ENCODE assay signal across 18 cellular contexts in the genomic region with DNA sequence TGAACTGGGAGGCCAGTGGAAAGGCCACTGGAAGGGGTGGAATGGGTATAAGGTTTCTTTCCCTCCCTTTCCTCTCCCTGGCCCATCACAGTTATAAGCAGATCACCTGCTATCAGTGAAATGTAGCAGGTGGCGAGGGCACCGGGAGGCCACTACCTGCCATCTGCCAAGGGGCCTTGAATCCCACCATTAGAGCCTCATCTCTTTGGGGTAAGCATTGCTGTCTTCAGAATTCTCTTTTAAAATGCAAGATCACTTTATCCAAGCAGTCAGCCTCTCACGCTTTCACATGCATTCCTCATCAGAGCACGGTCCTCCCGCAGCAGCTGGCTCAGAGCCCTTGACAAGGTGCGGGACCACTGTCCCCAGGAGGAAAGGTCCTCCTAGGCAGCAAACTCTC.
"Had no signal": no experiment of that assay in that cellular context is flagged by ENCODE, and none has a peak within 500 bp of the region (broad histone marks: within the 10 kb centered on the region; RNA-seq: fewer than 3 reads in every experiment).

No MANE protein-coding gene starts in this region.

- H3K9me3 ChIP-seq: lower lobe of right lung, prostate gland, right atrium auricular region, stomach, thyroid gland had no signal

- H3K36me3 Mint-ChIP-seq: natural killer cell treated with Interleukin-12 subunit alpha and Interleukin-12 subunit beta and Interleukin-15 and Interleukin-18, amount 100 ng/mL, for 72 hours had no signal

- DNase-seq: effector CD4-positive, alpha-beta T cell; left ventricle myocardium superior; lower lobe of right lung; nucleus accumbens; stimulated activated CD4-positive, alpha-beta T cell treated with anti-CD3 and anti-CD28 coated beads, Interleukin-12 subunit alpha, Interleukin-12 subunit beta, amount 100 ng/mL, for 4 hours; stimulated activated CD4-positive, alpha-beta T cell treated with anti-CD3 and anti-CD28 coated beads, Interleukin-1b, Interleukin-23, amount 100 ng/mL, for 48 hours; stimulated activated CD4-positive, alpha-beta T cell treated with anti-CD3 and anti-CD28 coated beads, Interleukin-4, amount 100 ng/mL, for 1 hour; stimulated activated CD8-positive, alpha-beta memory T cell treated with anti-CD3 and anti-CD28 coated beads, Interleukin-4, amount 100 ng/mL, for 48 hours; stimulated activated naive CD4-positive, alpha-beta T cell treated with Interleukin-2 at 50 U/mL for 16 hours; stomach; thyroid gland; trophoblast cell had no signal

- H3K36me3 ChIP-seq: lower lobe of right lung, prostate gland, right atrium auricular region, stomach, thyroid gland had no signal

- H3K4me3 Mint-ChIP-seq: natural killer cell treated with Interleukin-12 subunit alpha and Interleukin-12 subunit beta and Interleukin-15 and Interleukin-18, amount 100 ng/mL, for 72 hours had no signal

- H3K9me3 Mint-ChIP-seq: natural killer cell treated with Interleukin-12 subunit alpha and Interleukin-12 subunit beta and Interleukin-15 and Interleukin-18, amount 100 ng/mL, for 72 hours had no signal

- H3K27me3 ChIP-seq: dorsolateral prefrontal cortex, right atrium auricular region, stomach, thyroid gland had no signal

- H3K27ac ChIP-seq: lower lobe of right lung, prostate gland, right atrium auricular region, stomach, thyroid gland had no signal

- ATAC-seq: left ventricle myocardium superior; lower lobe of right lung; natural killer cell treated with Interleukin-12 subunit alpha and Interleukin-12 subunit beta and Interleukin-15 and Interleukin-18, amount 100 ng/mL, for 72 hours; sciatic nerve had no signal

- H3K4me3 ChIP-seq: dorsolateral prefrontal cortex, lower lobe of right lung, prostate gland, right atrium auricular region, smooth muscle cell, stomach, thyroid gland had no signal

- H3K27ac Mint-ChIP-seq: natural killer cell treated with Interleukin-12 subunit alpha and Interleukin-12 subunit beta and Interleukin-15 and Interleukin-18, amount 100 ng/mL, for 72 hours had no signal
